Comparison of ENCODE assay signal across 20 cellular contexts in genomic region chr5:176680226-176680563, GRCh38. TPM values are rescaled to one million over a fixed set of nuclear protein-coding genes. Genes with fewer than 3 reads are reported as not detected.
A peak's percentile ranks its signal among the peaks of the same experiment; 100 is the strongest.
DNase-seq lines count a peak whose midpoint lies in the region; FAIRE-seq and TF ChIP-seq lines count a peak whose summit lies in the region.
"Had no signal": no experiment of that assay in that cellular context is flagged by ENCODE, and none has a peak within 500 bp of the region (broad histone marks: within the 10 kb centered on the region; RNA-seq: fewer than 3 reads in every experiment).

No MANE protein-coding gene starts in this region.

- no peak overlapping the region for H3K4me3 Mint-ChIP-seq in astrocyte (ENCODE audit: unreplicated experiment)

- H4K8ac ChIP-seq in neuronal stem cell (ENCODE audit: low read depth, low read length): no peak overlapping the region

- peaks cover 8% of the 10 kb centered on the region for H3K9me3 Mint-ChIP-seq in astrocyte (ENCODE audit: unreplicated experiment)

- H3K9me2 ChIP-seq in GM23248 (ENCODE audit: insufficient read depth): no peaks in the 10 kb centered on the region

- CTCF ChIA-PET in A673 (lab: Charles Lee): no interaction called here

- peak overlapping the region; percentile 45 for H2BK15ac ChIP-seq in neuronal stem cell (ENCODE audit: low read length)

- no peak overlapping the region for H3K4me2 ChIP-seq in GM23248 (ENCODE audit: unreplicated experiment)
- H3K4me2 ChIP-seq in astrocyte (ENCODE audit: low read length): peak overlapping the region; percentile 54
- peak overlapping the region; percentile 36 for H3K4me2 ChIP-seq in neuronal stem cell (ENCODE audit: insufficient read depth, low read length, poor library complexity, severe bottlenecking)
- H3K4me2 ChIP-seq: A549 had no signal

- peak overlapping the region; percentile 84 for H3K18ac ChIP-seq in neuronal stem cell (ENCODE audit: low read length)

- no peaks in the 10 kb centered on the region for H3K36me3 ChIP-seq in GM23248 (ENCODE audit: low read depth)
- no peaks in the 10 kb centered on the region for H3K36me3 ChIP-seq in astrocyte (ENCODE audit: insufficient read depth, low read length)
- no peaks in the 10 kb centered on the region for H3K36me3 ChIP-seq in iPS DF 6.9 (ENCODE audit: control insufficient read depth, insufficient read depth, low read length)
- H3K36me3 ChIP-seq in neuronal stem cell (replicated peaks in 1 of 2; ENCODE audit: control insufficient read depth in 2 of 2, insufficient read depth in 2 of 2, low read length in 2 of 2): no peaks in the 10 kb centered on the region
- no peaks in the 10 kb centered on the region for H3K36me3 ChIP-seq in A673 (ENCODE audit: insufficient read depth, low read length, poor library complexity, severe bottlenecking)
- no peaks in the 10 kb centered on the region for H3K36me3 ChIP-seq in breast epithelium
- H3K36me3 ChIP-seq: MG63 had no signal

- H2AFZ ChIP-seq in GM23248 (0 out of 2 replicates have a peak overlapping the region, but pooled peaks have one; percentile 45), astrocyte (ENCODE audit: low read depth, low read length) (peak overlapping the region; percentile 10), neuronal stem cell (ENCODE audit: low read length) (no peak overlapping the region)

- H3K27me3 ChIP-seq in GM23248 (replicated peaks; ENCODE audit: insufficient read depth) (peaks cover 47% of the 10 kb centered on the region), astrocyte (ENCODE audit: insufficient read depth, low read length) (peaks cover 53% of the 10 kb centered on the region), iPS DF 6.9 (ENCODE audit: control insufficient read depth, insufficient read depth, low read length) (peaks cover 4% of the 10 kb centered on the region; the same call in 1 of the 2 replicates), neuronal stem cell (ENCODE audit: control insufficient read depth in 3 of 3, insufficient read depth in 3 of 3, low read depth in 1 of 3, low read length in 3 of 3) (peaks cover 0 to 73% (median 26%) of the 10 kb centered on the region in 3 experiments), A673 (replicated peaks; ENCODE audit: insufficient read depth, low read depth, low read length, poor library complexity) (no peaks in the 10 kb centered on the region), breast epithelium (peaks cover 0 to 30% of the 10 kb centered on the region in 2 donors)

- H2BK5ac ChIP-seq in neuronal stem cell (ENCODE audit: low read length): no peak overlapping the region

- peaks cover 14% of the 10 kb centered on the region; the same call in 1 of the 2 replicates for H3K4me1 ChIP-seq in GM23248 (ENCODE audit: insufficient read depth)
- H3K4me1 ChIP-seq in astrocyte (ENCODE audit: insufficient read depth, low read length): peaks cover 2% of the 10 kb centered on the region
- no peaks in the 10 kb centered on the region; the same call in 1 of the 2 replicates for H3K4me1 ChIP-seq in iPS DF 6.9 (ENCODE audit: control insufficient read depth, insufficient read depth, low read length)
- peaks cover 0 to 2% of the 10 kb centered on the region in 2 donors for H3K4me1 ChIP-seq in neuronal stem cell (ENCODE audit: control insufficient read depth in 2 of 2, insufficient read depth in 1 of 2, low read depth in 1 of 2, low read length in 2 of 2)
- H3K4me1 ChIP-seq in A673 (ENCODE audit: insufficient read depth, low read length, poor library complexity, severe bottlenecking): peaks cover 15% of the 10 kb centered on the region
- no peaks in the 10 kb centered on the region for H3K4me1 ChIP-seq in breast epithelium

- no peak overlapping the region for H3K27ac Mint-ChIP-seq in astrocyte (ENCODE audit: unreplicated experiment)

- no peaks in the 10 kb centered on the region for H3K4me1 Mint-ChIP-seq in astrocyte (ENCODE audit: low read depth, unreplicated experiment)
- H3K4me1 Mint-ChIP-seq: CD14-positive monocyte had no signal

- H3K23ac ChIP-seq in neuronal stem cell (ENCODE audit: low read depth, low read length, poor library complexity): peak overlapping the region; percentile 10

- DNase-seq in GM23248 (peak; percentile 14), astrocyte (ENCODE audit: low read depth) (no peak), iPS DF 6.9 (ENCODE audit: low read depth, low spot score) (no peak), neuronal stem cell (ENCODE audit: low spot score) (no peak), A673 (ENCODE audit: low spot score) (no peak), breast epithelium (ENCODE audit: low spot score in 2 of 2) (no peak), hepatic stellate cell (ENCODE audit: low spot score) (no peak)
- no peak for DNase-seq in stimulated activated CD4-positive, alpha-beta T cell treated with anti-CD3 and anti-CD28 coated beads, Interleukin-2, amount 100 ng/mL, for 48 hours
- DNase-seq: COR-L47, KG1, MG63, NCI-H1105 treated with DMSO at 0.1 percent for 48 hours, NCI-H187, NCI-H446 treated with DMSO at 0.1 percent for 48 hours, NCI-H748 treated with DMSO at 0.1 percent for 48 hours had no signal

- BruUV-seq in A673 (replicated peaks; lab: Mats Ljungman, UMichigan): no TSS peak

- no peak overlapping the region for H3K9ac ChIP-seq in GM23248
- H3K9ac ChIP-seq in astrocyte (ENCODE audit: low read length): no peak overlapping the region
- no peak overlapping the region for H3K9ac ChIP-seq in neuronal stem cell (ENCODE audit: low read depth, low read length, poor library complexity)

- H4K20me1 ChIP-seq in GM23248 (ENCODE audit: insufficient read depth) (no peaks in the 10 kb centered on the region), astrocyte (ENCODE audit: insufficient read depth, low read length) (no peaks in the 10 kb centered on the region)

- no peak for TF ChIP-seq POLR2A in breast epithelium (IDR thresholded peaks at IDR 0.05)

- intact Hi-C loops in A673 (cut with micrococcal nuclease; ENCODE audit: unreplicated experiment) (no loop called here), breast epithelium (cut with DNase I; ENCODE audit: low total_unique reads) (loop anchor here (2.0 kb wide), 1 partner anchor 53 kb away; no protein-coding TSS in a partner anchor)

- no peak for FAIRE-seq in astrocyte (lab: Jason Lieb, UNC)
- FAIRE-seq: A549, GM12891 had no signal

- H3K36me3 Mint-ChIP-seq in astrocyte (ENCODE audit: low read depth, unreplicated experiment): peaks cover 1% of the 10 kb centered on the region
- H3K36me3 Mint-ChIP-seq: CD14-positive monocyte had no signal

- H3F3A ChIP-seq in GM23248 (ENCODE audit: insufficient read depth): no peaks in the 10 kb centered on the region

- 8 to 9% methylated on average over 27 to 33 of the region's 33 CpGs for WGBS in GM23248 (ENCODE audit: low coverage in 1 of 2, low lambda C conversion rate in 2 of 2, missing lambda C conversion rate in 2 of 2), 2 experiments
- no CpG with 5 or more reads among the region's 33 CpGs for WGBS in iPS DF 6.9 (ENCODE audit: insufficient coverage, insufficient read length)
- no CpG with 5 or more reads among the region's 33 CpGs for WGBS in neuronal stem cell (ENCODE audit: extremely low coverage in 2 of 2, insufficient read length in 2 of 2, insufficient replicate concordance in 1 of 2), 2 donors

- no peaks in the 10 kb centered on the region for H3K79me1 ChIP-seq in neuronal stem cell (ENCODE audit: low read depth, low read length)

- H3K9me3 ChIP-seq in GM23248 (ENCODE audit: low read depth) (no peaks in the 10 kb centered on the region), astrocyte (ENCODE audit: insufficient read depth, low read depth, low read length) (no peaks in the 10 kb centered on the region), iPS DF 6.9 (ENCODE audit: control insufficient read depth, insufficient read depth, low read length) (no peaks in the 10 kb centered on the region), neuronal stem cell (replicated peaks in 1 of 2; ENCODE audit: control insufficient read depth in 2 of 2, insufficient read depth in 1 of 2, low read depth in 1 of 2, low read length in 2 of 2) (no peaks in the 10 kb centered on the region), A673 (ENCODE audit: low read depth, low read length, poor library complexity, severe bottlenecking) (no peaks in the 10 kb centered on the region), breast epithelium (peaks cover 5 to 6% of the 10 kb centered on the region in 2 donors)

- H3K27ac ChIP-seq in GM23248 (no peak overlapping the region), astrocyte (ENCODE audit: low read depth, low read length) (no peak overlapping the region), iPS DF 6.9 (ENCODE audit: low read length) (no peak overlapping the region), neuronal stem cell (replicated peaks; ENCODE audit: low read length) (no peak overlapping the region), A673 (ENCODE audit: low read depth, low read length, poor library complexity, severe bottlenecking) (no peak overlapping the region), breast epithelium (no peak overlapping the region)
- H3K27ac ChIP-seq: A549, HL-60 had no signal

- no peak overlapping the region for H2BK120ac ChIP-seq in neuronal stem cell (ENCODE audit: low read depth, low read length)

- POLR2A ChIA-PET in A673 (lab: Charles Lee; ENCODE audit: low non-redundant PET): no interaction called here

- H3K4me3 ChIP-seq in GM23248 (no peak overlapping the region), astrocyte (ENCODE audit: insufficient read depth, low read depth, low read length) (no peak overlapping the region), iPS DF 6.9 (ENCODE audit: low read length) (peak overlapping the region; percentile 21; the same call in 1 of the 2 replicates), neuronal stem cell (ENCODE audit: low read length in 2 of 2) (no peak overlapping the region), A673 (ENCODE audit: low read depth, low read length, poor library complexity, severe bottlenecking) (no peak overlapping the region), breast epithelium (no peak overlapping the region)
- H3K4me3 ChIP-seq: A549, MG63 had no signal

- H2AK5ac ChIP-seq in neuronal stem cell (ENCODE audit: low read depth, low read length): peak overlapping the region; percentile 74

- H4K91ac ChIP-seq in neuronal stem cell (ENCODE audit: low read depth, low read length, poor library complexity): no peak overlapping the region

- no peak overlapping the region for H3K4ac ChIP-seq in neuronal stem cell (ENCODE audit: low read length)

- H2BK12ac ChIP-seq in neuronal stem cell (ENCODE audit: low read length): no peak overlapping the region

- in situ Hi-C loops in GM23248 (cut with MboI): no loop called here

- H3K27me3 Mint-ChIP-seq in astrocyte (ENCODE audit: low read depth, unreplicated experiment): peaks cover 45% of the 10 kb centered on the region

- H3K14ac ChIP-seq in neuronal stem cell (ENCODE audit: low read length): no peak overlapping the region

- no peaks in the 10 kb centered on the region for H3K79me2 ChIP-seq in GM23248 (ENCODE audit: insufficient read depth)
- no peaks in the 10 kb centered on the region for H3K79me2 ChIP-seq in astrocyte (ENCODE audit: insufficient read depth, low read length)

- TF ChIP-seq CTCF in astrocyte (IDR thresholded peaks at IDR 0.05; ENCODE audit: insufficient read depth, low read depth, low read length) (no peak), A673 (conservative IDR thresholded peaks at IDR 0.05; ENCODE audit: low read depth, low read length) (no peak), breast epithelium (IDR thresholded peaks at IDR 0.05) (no peak)

RNA-seq across cellular contexts. Expression of gene TSPAN17, which starts 32.9 kb away (rescaled TPM):
- total RNA-seq in GM23248 (2014; rRNA removed; shearing (Covaris generic)): 41.2 and 42.2 TPM in 2 replicates
- polyA plus RNA-seq in GM23248 (2016; fragmentation: Nextera tagmentation; extraction: Ambion mirVana): 29.9 and 30.0 TPM in 2 replicates
- 56.5 and 57.2 TPM in 2 replicates for total RNA-seq in astrocyte
- 24.8 TPM for polyA plus RNA-seq in neuronal stem cell (2013, experiment 1 of 2)
- polyA plus RNA-seq in neuronal stem cell (2013, experiment 2 of 2): 23.4 TPM
- total RNA-seq in A673 (2021): 23.3 and 27.8 TPM in 2 replicates
- 10 to 100 TPM; 10.4 to 20.0 (median 18.3) TPM for total RNA-seq in breast epithelium

RNA-seq across cellular contexts. Expression of gene EIF4E1B, which starts 49.7 kb away (rescaled TPM):
- total RNA-seq in GM23248 (2014; rRNA removed; shearing (Covaris generic)): not detected in 2 replicates
- not detected in 2 replicates for polyA plus RNA-seq in GM23248 (2016; fragmentation: Nextera tagmentation; extraction: Ambion mirVana)
- total RNA-seq in astrocyte (not detected in 2 replicates), A673 (2021) (not detected in 2 replicates), breast epithelium (1 to 10 TPM in 1 of 3 donors, not detected in 2; 1.6 TPM)
- polyA plus RNA-seq in neuronal stem cell (2013, experiment 1 of 2): 0.01 TPM
- 0.03 TPM for polyA plus RNA-seq in neuronal stem cell (2013, experiment 2 of 2)
- total RNA-seq: G401 had no signal
- polyA plus RNA-seq: A549, CD14-positive monocyte had no signal

RNA-seq across cellular contexts. Expression of gene SNCB, which starts 49.9 kb away (rescaled TPM):
- not detected in 2 replicates for total RNA-seq in GM23248 (2014; rRNA removed; shearing (Covaris generic))
- not detected in 2 replicates for polyA plus RNA-seq in GM23248 (2016; fragmentation: Nextera tagmentation; extraction: Ambion mirVana)
- 2.7 and 3.4 TPM in 2 replicates for total RNA-seq in astrocyte
- polyA plus RNA-seq in neuronal stem cell (2013, experiment 1 of 2): 0.26 TPM
- 0.39 TPM for polyA plus RNA-seq in neuronal stem cell (2013, experiment 2 of 2)
- total RNA-seq in A673 (2021): not detected in 2 replicates
- total RNA-seq in breast epithelium: not detected
- polyA plus RNA-seq: CD14-positive monocyte had no signal
